Comparison of ENCODE assay signal across 22 cellular contexts in genomic region chr1:206420471-206420870, GRCh38. TPM values are rescaled to one million over a fixed set of nuclear protein-coding genes. Genes with fewer than 3 reads are reported as not detected.
DNase-seq lines count a peak whose midpoint lies in the region; ATAC-seq, FAIRE-seq and TF ChIP-seq lines count a peak whose summit lies in the region.
"Had no signal": no experiment of that assay in that cellular context is flagged by ENCODE, and none has a peak within 500 bp of the region (broad histone marks: within the 10 kb centered on the region; RNA-seq: fewer than 3 reads in every experiment).

No MANE protein-coding gene starts in this region.

- H3K27me3 ChIP-seq in IMR-90 (ENCODE audit: control insufficient read depth, insufficient read depth, low read length), result no peaks in the 10 kb centered on the region
- no peaks in the 10 kb centered on the region for H3K27me3 ChIP-seq in bronchial epithelial cell (ENCODE audit: control insufficient read depth, insufficient read depth, low read length)
- H3K27me3 ChIP-seq: Peyer's patch had no signal

- intact Hi-C loops in IMR-90 (cut with micrococcal nuclease), result no loop called here

- H3K14ac ChIP-seq in IMR-90 (replicated peaks; ENCODE audit: low read depth, low read length), result no peak overlapping the region; the same call in 1 of the 2 replicates

- H2AK9ac ChIP-seq in IMR-90 (replicated peaks; ENCODE audit: low read depth, low read length, poor library complexity), result no peak overlapping the region

- H3K27ac ChIP-seq in IMR-90 (ENCODE audit: insufficient read depth, low read length), result no peak overlapping the region
- H3K27ac ChIP-seq: 22Rv1, HL-60, Peyer's patch had no signal

- H2BK20ac ChIP-seq in IMR-90 (ENCODE audit: low read depth, low read length), result no peak overlapping the region; the same call in 1 of the 2 replicates

- 0 out of 4 replicates have a peak, but pooled peaks cover 0 to 2% of the 10 kb centered on the region in 2 experiments for H3K79me1 ChIP-seq in IMR-90 (ENCODE audit: low read depth in 1 of 2, low read length in 2 of 2)

- no peak overlapping the region for H2AK5ac ChIP-seq in IMR-90 (ENCODE audit: low read depth, low read length)

- H3K4ac ChIP-seq in IMR-90 (ENCODE audit: low read depth, low read length), result no peak overlapping the region; the same call in 1 of the 2 replicates

- H2BK5ac ChIP-seq in IMR-90 (ENCODE audit: low read depth, low read length, poor library complexity, severe bottlenecking), result no peak overlapping the region

- no peak overlapping the region for H3K27ac Mint-ChIP-seq in activated CD8-positive, alpha-beta memory T cell treated with anti-CD3 and anti-CD28 coated beads, Interleukin-2, amount 10 ng/mL, durations not matched to agents 7 days and 5 days

- CTCF ChIA-PET in activated CD8-positive, alpha-beta memory T cell treated with anti-CD3 and anti-CD28 coated beads, Interleukin-2, amount 10 ng/mL, durations not matched to agents 7 days and 5 days (lab: Charles Lee), result no interaction called here
- CTCF ChIA-PET in IMR-90 (lab: Yijun Ruan, JAX), result no interaction called here

- in situ Hi-C loops in IMR-90 (cut with MboI; ENCODE audit: low sequenced_read_pairs), result no loop called here

- H3K9me3 ChIP-seq in IMR-90 (ENCODE audit: control insufficient read depth, insufficient read depth, low read length), result no peaks in the 10 kb centered on the region
- H3K9me3 ChIP-seq: BE2C, HAP-1, Peyer's patch had no signal

- H3K9ac ChIP-seq in IMR-90 (ENCODE audit: low read depth, low read length), result no peak overlapping the region

- no peak overlapping the region for H3K4me2 ChIP-seq in IMR-90 (ENCODE audit: low read depth, low read length)

- H3K27me3 Mint-ChIP-seq in activated CD8-positive, alpha-beta memory T cell treated with anti-CD3 and anti-CD28 coated beads, Interleukin-2, amount 10 ng/mL, durations not matched to agents 7 days and 5 days, result no peaks in the 10 kb centered on the region
- H3K27me3 Mint-ChIP-seq: CD4-positive, CD25-positive, alpha-beta regulatory T cell had no signal

- peaks cover 8% of the 10 kb centered on the region for H3K4me1 ChIP-seq in IMR-90 (ENCODE audit: control insufficient read depth, insufficient read depth, low read length)
- H3K4me1 ChIP-seq: HAP-1 had no signal

- WGBS in IMR-90 (ENCODE audit: extremely low coverage in 2 of 2, insufficient read length in 1 of 2), 2 experiments, result no CpG with 5 or more reads among the region's 4 CpGs

- H3K4me3 Mint-ChIP-seq in activated CD8-positive, alpha-beta memory T cell treated with anti-CD3 and anti-CD28 coated beads, Interleukin-2, amount 10 ng/mL, durations not matched to agents 7 days and 5 days, result no peak overlapping the region
- H3K4me3 Mint-ChIP-seq: CD4-positive, CD25-positive, alpha-beta regulatory T cell had no signal

- H3K23ac ChIP-seq in IMR-90 (ENCODE audit: low read depth, low read length), result no peak overlapping the region

- H3K4me3 ChIP-seq in IMR-90 (ENCODE audit: insufficient read depth, low read depth, low read length) (no peak overlapping the region), bronchial epithelial cell (ENCODE audit: low read depth, low read length) (no peak overlapping the region)
- H3K4me3 ChIP-seq: GM12878, HAP-1, Peyer's patch had no signal

- POLR2A ChIA-PET in IMR-90 (lab: Charles Lee; ENCODE audit: unreplicated experiment), result no interaction called here

- H4K20me1 ChIP-seq in IMR-90 (ENCODE audit: insufficient read depth, low read length), result no peaks in the 10 kb centered on the region

- H3K18ac ChIP-seq in IMR-90 (ENCODE audit: low read depth, low read length), result no peak overlapping the region

- no peak overlapping the region; a peak in 1 of 4 replicates for H4K8ac ChIP-seq in IMR-90 (ENCODE audit: low read depth in 2 of 2, low read length in 2 of 2)

- no peaks in the 10 kb centered on the region for H3K4me1 Mint-ChIP-seq in activated CD8-positive, alpha-beta memory T cell treated with anti-CD3 and anti-CD28 coated beads, Interleukin-2, amount 10 ng/mL, durations not matched to agents 7 days and 5 days
- H3K4me1 Mint-ChIP-seq: CD4-positive, CD25-positive, alpha-beta regulatory T cell had no signal

- H4K91ac ChIP-seq in IMR-90 (ENCODE audit: insufficient read depth, low read depth, low read length), result no peak overlapping the region; the same call in 1 of the 2 replicates

- no peaks in the 10 kb centered on the region for H3K9me3 Mint-ChIP-seq in activated CD8-positive, alpha-beta memory T cell treated with anti-CD3 and anti-CD28 coated beads, Interleukin-2, amount 10 ng/mL, durations not matched to agents 7 days and 5 days (ENCODE audit: low read depth)
- H3K9me3 Mint-ChIP-seq: CD4-positive, CD25-positive, alpha-beta regulatory T cell had no signal

- no peak for TF ChIP-seq RAD21 in IMR-90 (IDR thresholded peaks at IDR 0.05; ENCODE audit: low read length)

- dilution Hi-C loops in IMR-90 (cut with HindIII; ENCODE audit: low sequenced_read_pairs, unreplicated experiment), result no loop called here

- ATAC-seq in activated CD8-positive, alpha-beta memory T cell treated with anti-CD3 and anti-CD28 coated beads, Interleukin-2, amount 10 ng/mL, durations not matched to agents 7 days and 5 days, result no peak
- no peak for ATAC-seq in IMR-90 (ENCODE audit: low read depth)
- ATAC-seq: GM12878, HepG2 had no signal

- peaks cover 27% of the 10 kb centered on the region for H3K36me3 Mint-ChIP-seq in activated CD8-positive, alpha-beta memory T cell treated with anti-CD3 and anti-CD28 coated beads, Interleukin-2, amount 10 ng/mL, durations not matched to agents 7 days and 5 days

- no peak overlapping the region for H2AFZ ChIP-seq in IMR-90 (replicated peaks; ENCODE audit: low read length, poor library complexity)

- BruUV-seq in IMR-90 (replicated peaks; lab: Mats Ljungman, UMichigan), result no TSS peak

- H3K9me1 ChIP-seq in IMR-90 (ENCODE audit: insufficient read depth, low read length), result peaks cover 12% of the 10 kb centered on the region; the same call in 1 of the 2 replicates

- FAIRE-seq in bronchial epithelial cell (lab: Jason Lieb, UNC), result no peak
- FAIRE-seq: GM12878, HepG2 had no signal

- H4K5ac ChIP-seq in IMR-90 (ENCODE audit: low read depth, low read length), result no peak overlapping the region

- TF ChIP-seq CTCF in IMR-90 (conservative IDR thresholded peaks at IDR 0.05; ENCODE audit: low read depth, low read length) (no peak), bronchial epithelial cell (IDR thresholded peaks at IDR 0.05; ENCODE audit: insufficient read depth, low read length, severe bottlenecking) (no peak)

- H2BK120ac ChIP-seq in IMR-90 (ENCODE audit: low read depth, low read length), result peak overlapping the region; percentile 32; the same call in 1 of the 2 replicates

- peaks cover 24% of the 10 kb centered on the region for H3K36me3 ChIP-seq in IMR-90 (ENCODE audit: control insufficient read depth, insufficient read depth, low read length)
- H3K36me3 ChIP-seq in bronchial epithelial cell (ENCODE audit: control insufficient read depth, insufficient read depth, low read length), result peaks cover 4% of the 10 kb centered on the region
- H3K36me3 ChIP-seq: BE2C had no signal

- no peak overlapping the region for H3K56ac ChIP-seq in IMR-90 (ENCODE audit: extremely low read depth, insufficient read depth, low read length)

- DNase-seq in activated CD8-positive, alpha-beta memory T cell treated with anti-CD3 and anti-CD28 coated beads, Interleukin-2, amount 10 ng/mL, durations not matched to agents 7 days and 5 days, result peak; percentile 19
- DNase-seq in activated CD8-positive, alpha-beta memory T cell treated with anti-CD3 and anti-CD28 coated beads for 24 hours, result no peak
- peak; percentile 4 for DNase-seq in IMR-90
- peak; percentile 3 for DNase-seq in bronchial epithelial cell (ENCODE audit: low read depth)
- no peak for DNase-seq in C1 segment of cervical spinal cord (lab: John Stamatoyannopoulos, UW)
- no peak for DNase-seq in NCI-H2227 (lab: John Stamatoyannopoulos, UW; ENCODE audit: unreplicated experiment)
- no peak for DNase-seq in NK-92 (lab: John Stamatoyannopoulos, UW; ENCODE audit: unreplicated experiment)
- no peak for DNase-seq in medulla oblongata (ENCODE audit: extremely low spot score)
- DNase-seq: BE2C; CD4-positive, CD25-positive, alpha-beta regulatory T cell; KBM-7; NCI-H1092; NCI-H1436 treated with DMSO at 0.1 percent for 48 hours; NCI-H1930; NCI-H524; NCI-H774; Peyer's patch had no signal

- no peak for TF ChIP-seq POLR2A in IMR-90 (IDR thresholded peaks at IDR 0.05; ENCODE audit: low read depth, low read length)

- no peak overlapping the region for H2BK15ac ChIP-seq in IMR-90 (ENCODE audit: low read depth, low read length)

TF ChIP-seq in IMR-90, 13 proteins besides CTCF, POLR2A, EP300 and RAD21:
- TF ChIP-seq USF2 (IDR thresholded peaks at IDR 0.05; ENCODE audit: low read depth, low read length), result no peak
- no peak for TF ChIP-seq ELK1 (IDR thresholded peaks at IDR 0.05; ENCODE audit: borderline replicate concordance, low read depth, low read length)
- TF ChIP-seq MXI1 (IDR thresholded peaks at IDR 0.05; ENCODE audit: borderline replicate concordance, low read depth, low read length), result no peak

RNA-seq across cellular contexts. Expression of gene IKBKE, which starts 49.8 kb away (rescaled TPM):
- 10 to 100 TPM; 64.8 to 72.7 TPM for total RNA-seq in activated CD8-positive, alpha-beta memory T cell treated with anti-CD3 and anti-CD28 coated beads, Interleukin-2, amount 10 ng/mL, durations not matched to agents 7 days and 5 days
- total RNA-seq in IMR-90 (2012; rRNA removed), result 21.4 and 24.0 TPM in 2 replicates
- 20.3 and 21.0 TPM in 2 replicates for polyA plus RNA-seq in IMR-90 (2012; rRNA removed)
- polyA plus RNA-seq in IMR-90 (2012; cell fraction: cytosol; rRNA removed), result 14.8 and 17.1 TPM in 2 replicates
- polyA plus RNA-seq in IMR-90 (2012; cell fraction: nucleus; rRNA removed; ENCODE audit: low replicate concordance), result 47.3 and 62.4 TPM in 2 replicates
- total RNA-seq in bronchial epithelial cell, result 2.9 and 5.8 TPM in 2 replicates

Comparison
In these comparisons a context has a peak if more than half of its experiments do, and no peak if none do; other contexts are left out.
1. DNase-seq: peak in activated CD8-positive, alpha-beta memory T cell treated with anti-CD3 and anti-CD28 coated beads, Interleukin-2, amount 10 ng/mL, durations not matched to agents 7 days and 5 days (single experiment), IMR-90 (single experiment) and bronchial epithelial cell (single experiment); none in activated CD8-positive, alpha-beta memory T cell treated with anti-CD3 and anti-CD28 coated beads for 24 hours (single experiment), C1 segment of cervical spinal cord (0 of 14), NCI-H2227 (single experiment), NK-92 (single experiment) and medulla oblongata (single experiment).